In the genomic region with DNA sequence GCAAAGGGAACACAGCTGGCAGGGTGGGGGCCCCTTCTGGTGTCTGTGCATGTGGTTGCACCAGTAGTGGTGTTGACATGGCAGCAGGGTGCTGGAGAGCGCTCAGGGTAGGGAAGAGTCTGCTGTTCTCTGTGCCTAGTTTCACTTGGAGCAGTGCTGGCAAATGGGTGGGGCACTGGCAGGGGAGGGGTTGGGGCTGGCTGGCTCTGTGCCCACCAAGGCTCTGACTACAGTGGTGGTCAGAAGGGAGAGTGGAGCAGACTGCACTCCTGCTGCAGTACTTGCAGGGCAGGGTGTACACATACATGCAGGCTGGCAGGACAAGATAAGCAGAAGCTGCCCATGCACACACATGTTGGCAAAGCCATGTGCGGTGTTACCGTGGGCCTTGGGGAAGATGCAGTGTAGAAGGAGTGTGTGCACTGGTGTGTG, we compare ENCODE assay signal across 1 cellular context.
TF ChIP-seq lines count a peak whose summit lies in the region.

No MANE protein-coding gene starts in this region.

TF ChIP-seq in IMR-90, 13 proteins besides CTCF, POLR2A, EP300 and RAD21:
- TF ChIP-seq, protein P1, sequence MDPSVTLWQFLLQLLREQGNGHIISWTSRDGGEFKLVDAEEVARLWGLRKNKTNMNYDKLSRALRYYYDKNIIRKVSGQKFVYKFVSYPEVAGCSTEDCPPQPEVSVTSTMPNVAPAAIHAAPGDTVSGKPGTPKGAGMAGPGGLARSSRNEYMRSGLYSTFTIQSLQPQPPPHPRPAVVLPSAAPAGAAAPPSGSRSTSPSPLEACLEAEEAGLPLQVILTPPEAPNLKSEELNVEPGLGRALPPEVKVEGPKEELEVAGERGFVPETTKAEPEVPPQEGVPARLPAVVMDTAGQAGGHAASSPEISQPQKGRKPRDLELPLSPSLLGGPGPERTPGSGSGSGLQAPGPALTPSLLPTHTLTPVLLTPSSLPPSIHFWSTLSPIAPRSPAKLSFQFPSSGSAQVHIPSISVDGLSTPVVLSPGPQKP (IDR thresholded peaks at IDR 0.05; ENCODE audit: borderline replicate concordance, low read depth, low read length): no peak
- TF ChIP-seq, protein P2, sequence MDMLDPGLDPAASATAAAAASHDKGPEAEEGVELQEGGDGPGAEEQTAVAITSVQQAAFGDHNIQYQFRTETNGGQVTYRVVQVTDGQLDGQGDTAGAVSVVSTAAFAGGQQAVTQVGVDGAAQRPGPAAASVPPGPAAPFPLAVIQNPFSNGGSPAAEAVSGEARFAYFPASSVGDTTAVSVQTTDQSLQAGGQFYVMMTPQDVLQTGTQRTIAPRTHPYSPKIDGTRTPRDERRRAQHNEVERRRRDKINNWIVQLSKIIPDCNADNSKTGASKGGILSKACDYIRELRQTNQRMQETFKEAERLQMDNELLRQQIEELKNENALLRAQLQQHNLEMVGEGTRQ (IDR thresholded peaks at IDR 0.05; ENCODE audit: low read depth, low read length): no peak
- no peak for TF ChIP-seq MAZ (IDR thresholded peaks at IDR 0.05; ENCODE audit: borderline replicate concordance, low read depth, low read length)
- TF ChIP-seq RFX5 (IDR thresholded peaks at IDR 0.05; ENCODE audit: low read depth, low read length): no peak
- no peak for TF ChIP-seq NFE2L2 (IDR thresholded peaks at IDR 0.05; ENCODE audit: low read depth, low read length)
